8 cellular contexts compared by ENCODE assay signal in the genomic region with DNA sequence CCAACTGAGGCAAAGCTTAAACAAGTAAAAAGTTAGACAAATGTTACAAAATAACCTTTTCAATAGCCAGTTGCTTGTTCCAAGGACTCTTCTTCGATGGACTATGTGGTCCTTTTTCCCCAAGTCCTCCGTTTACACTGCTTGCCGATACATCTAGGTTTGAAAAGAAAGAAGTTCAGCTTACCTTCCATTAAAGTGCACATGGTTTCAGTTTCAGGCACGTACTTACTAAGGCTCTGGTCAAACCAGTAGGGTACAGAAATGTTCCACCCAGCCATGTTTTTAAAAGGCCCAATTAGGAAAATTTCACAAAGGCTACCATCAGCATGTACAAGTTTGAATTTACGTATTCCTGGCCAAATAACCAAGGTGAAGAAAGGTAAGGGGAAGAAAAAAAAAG. TPM values are rescaled to one million over a fixed set of nuclear protein-coding genes. Genes with fewer than 3 reads are reported as not detected.
DNase-seq lines count a peak whose midpoint lies in the region; ATAC-seq and TF ChIP-seq lines count a peak whose summit lies in the region.

No MANE protein-coding gene starts in this region.

- no peak for TF ChIP-seq CTCF in gastrocnemius medialis (IDR thresholded peaks at IDR 0.05 in 4 of 5, conservative IDR thresholded peaks at IDR 0.05 in 1 of 5)

- H3K4me1 Mint-ChIP-seq in activated T-cell treated with anti-CD3 and anti-CD28 coated beads, Interleukin-2, amount 50 U/mL, for 4 hours (ENCODE audit: low read depth) = peaks cover 45% of the 10 kb centered on the region

- H3K27me3 Mint-ChIP-seq in activated T-cell treated with anti-CD3 and anti-CD28 coated beads, Interleukin-2, amount 50 U/mL, for 4 hours (ENCODE audit: low read depth) = no peaks in the 10 kb centered on the region

- H3K9me3 ChIP-seq in SJSA1 (replicated peaks) = 0 out of 2 replicates have a peak, but pooled peaks cover 3% of the 10 kb centered on the region
- no peaks in the 10 kb centered on the region for H3K9me3 ChIP-seq in gastrocnemius medialis

- H3K27me3 ChIP-seq in SJSA1 (replicated peaks) (no peaks in the 10 kb centered on the region), gastrocnemius medialis (no peaks in the 10 kb centered on the region)

- intact Hi-C loops in gastrocnemius medialis (cut with DNase I; ENCODE audit: low total_unique reads) = loop anchor here (10.0 kb wide), 1 partner anchor 470 kb away; the partner anchor contains the start of gene UBALD2

- H3K27ac ChIP-seq in SJSA1 (peak overlapping the region; percentile 7; the same call in 1 of the 2 replicates), gastrocnemius medialis (peak overlapping the region; percentile 96 to 99 (median 99))

- peaks cover 26% of the 10 kb centered on the region for H3K4me1 ChIP-seq in SJSA1 (replicated peaks)
- H3K4me1 ChIP-seq in gastrocnemius medialis = peaks cover 65 to 70% of the 10 kb centered on the region in 2 donors

- in situ Hi-C loops in gastrocnemius medialis (cut with MboI; ENCODE audit: low sequenced_read_pairs in 4 of 4) = no loop called here

- H3K4me3 ChIP-seq in SJSA1 (peak overlapping the region; percentile 83), gastrocnemius medialis (peak overlapping the region; percentile 82 to 99 (median 93))

- peak overlapping the region; percentile 90 for H3K4me3 Mint-ChIP-seq in activated T-cell treated with anti-CD3 and anti-CD28 coated beads, Interleukin-2, amount 50 U/mL, for 4 hours

- TF ChIP-seq POLR2A in gastrocnemius medialis (IDR thresholded peaks at IDR 0.05) = no peak

- no peaks in the 10 kb centered on the region for H3K9me3 Mint-ChIP-seq in activated T-cell treated with anti-CD3 and anti-CD28 coated beads, Interleukin-2, amount 50 U/mL, for 4 hours

- H3K36me3 Mint-ChIP-seq in activated T-cell treated with anti-CD3 and anti-CD28 coated beads, Interleukin-2, amount 50 U/mL, for 4 hours (ENCODE audit: insufficient read depth) = peaks cover 46% of the 10 kb centered on the region

- no peak for DNase-seq in activated T-cell treated with anti-CD3 and anti-CD28 coated beads, Interleukin-2, amount 50 U/mL, for 4 hours
- DNase-seq in activated T-cell treated with anti-CD3 and anti-CD28 coated beads for 4 hours = no peak
- DNase-seq in SJSA1 (ENCODE audit: low read depth in 1 of 2, low spot score in 2 of 2) = peak in 1 of 2 experiments; percentile 52
- peak; percentile 20 for DNase-seq in fibroblast of gingiva (ENCODE audit: low read depth)
- DNase-seq in gastrocnemius medialis = no peak
- DNase-seq in ecto neural progenitor cell (ENCODE audit: low spot score) = no peak

- H3K36me3 ChIP-seq in SJSA1 (peaks cover 69% of the 10 kb centered on the region), gastrocnemius medialis (peaks cover 3 to 46% of the 10 kb centered on the region in 2 donors)

- no peak for ATAC-seq in activated T-cell treated with anti-CD3 and anti-CD28 coated beads, Interleukin-2, amount 50 U/mL, for 4 hours
- ATAC-seq in gastrocnemius medialis (no peak), GM21447 (IDR thresholded peaks at IDR 0.05; ENCODE audit: unreplicated experiment) (no peak), GM18867 (IDR thresholded peaks at IDR 0.05; ENCODE audit: unreplicated experiment) (no peak)

RNA-seq across cellular contexts. Expression of gene SRSF2, which starts 2.1 kb away (rescaled TPM):
- total RNA-seq in activated T-cell treated with anti-CD3 and anti-CD28 coated beads, Interleukin-2, amount 50 U/mL, for 4 hours = 100 to 1,000 TPM; 845 to 927 (median 920) TPM
- total RNA-seq in SJSA1 (2014; rRNA removed; shearing (Covaris generic)) = 376 and 384 TPM in 2 replicates
- total RNA-seq in gastrocnemius medialis = 100 to 1,000 TPM in 2 of 4 donors, 10 to 100 TPM in 2; 75.0 to 148 (median 90.4) TPM

RNA-seq across cellular contexts. Expression of gene MFSD11, which starts 2.9 kb away (rescaled TPM):
- 10 to 100 TPM; 14.6 to 16.6 (median 15.1) TPM for total RNA-seq in activated T-cell treated with anti-CD3 and anti-CD28 coated beads, Interleukin-2, amount 50 U/mL, for 4 hours
- 21.5 and 37.3 TPM in 2 replicates for total RNA-seq in SJSA1 (2014; rRNA removed; shearing (Covaris generic))
- 10 to 100 TPM; 14.0 to 24.2 (median 19.5) TPM for total RNA-seq in gastrocnemius medialis

RNA-seq across cellular contexts. Expression of gene METTL23, which starts 8.4 kb away (rescaled TPM):
- total RNA-seq in activated T-cell treated with anti-CD3 and anti-CD28 coated beads, Interleukin-2, amount 50 U/mL, for 4 hours = 10 to 100 TPM; 31.4 to 34.4 (median 31.5) TPM
- total RNA-seq in SJSA1 (2014; rRNA removed; shearing (Covaris generic)) = 52.3 and 59.4 TPM in 2 replicates
- 10 to 100 TPM; 23.9 to 35.5 (median 29.7) TPM for total RNA-seq in gastrocnemius medialis

RNA-seq across cellular contexts. Expression of gene JMJD6, which starts 8.6 kb away (rescaled TPM):
- 10 to 100 TPM; 67.3 to 73.2 (median 68.7) TPM for total RNA-seq in activated T-cell treated with anti-CD3 and anti-CD28 coated beads, Interleukin-2, amount 50 U/mL, for 4 hours
- total RNA-seq in SJSA1 (2014; rRNA removed; shearing (Covaris generic)) = 48.4 and 97.4 TPM in 2 replicates
- total RNA-seq in gastrocnemius medialis = 10 to 100 TPM; 29.7 to 42.9 (median 41.7) TPM

RNA-seq across cellular contexts. Expression of gene MXRA7, which starts 24.2 kb away (rescaled TPM):
- 1 to 10 TPM; 2.0 to 2.3 (median 2.0) TPM for total RNA-seq in activated T-cell treated with anti-CD3 and anti-CD28 coated beads, Interleukin-2, amount 50 U/mL, for 4 hours
- 362 and 546 TPM in 2 replicates for total RNA-seq in SJSA1 (2014; rRNA removed; shearing (Covaris generic))
- 10 to 100 TPM; 24.3 to 43.0 (median 30.6) TPM for total RNA-seq in gastrocnemius medialis
